13 cellular contexts compared by ENCODE assay signal in the genomic region with DNA sequence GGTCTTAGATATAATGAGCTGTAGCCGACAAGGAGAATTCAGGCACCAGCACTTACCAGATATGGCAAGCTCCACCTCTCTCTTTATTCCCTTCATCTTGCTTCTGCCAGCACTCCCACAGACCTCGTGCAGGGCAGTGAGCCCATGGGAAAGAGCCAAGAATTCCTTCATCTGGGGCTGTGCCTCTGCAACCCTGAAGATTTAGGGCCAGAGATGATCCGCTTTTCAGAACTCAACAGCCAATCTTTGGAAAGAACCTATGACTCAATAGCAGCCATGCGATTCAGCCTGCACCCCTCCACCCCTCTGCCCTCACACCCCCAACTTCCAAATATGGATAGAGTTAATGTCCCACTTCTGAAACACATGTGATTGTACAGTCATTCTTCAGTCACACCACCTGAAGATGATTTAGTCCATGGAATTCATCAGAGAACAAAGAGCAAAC.
A peak's percentile ranks its signal among the peaks of the same experiment; 100 is the strongest.
DNase-seq lines count a peak whose midpoint lies in the region; ATAC-seq, FAIRE-seq and TF ChIP-seq lines count a peak whose summit lies in the region.
"Had no signal": no experiment of that assay in that cellular context is flagged by ENCODE, and none has a peak within 500 bp of the region (broad histone marks: within the 10 kb centered on the region; RNA-seq: fewer than 3 reads in every experiment).

No MANE protein-coding gene starts in this region.

- H3K27me3 Mint-ChIP-seq in HFFc6 (ENCODE audit: insufficient read depth): peaks cover 2% of the 10 kb centered on the region
- H3K27me3 Mint-ChIP-seq in CD4-positive, alpha-beta memory T cell: peaks cover 0 to 2% of the 10 kb centered on the region in 2 donors

- intact Hi-C loops in kidney (cut with DNase I) (no loop called here), testis (cut with DNase I; ENCODE audit: low total_unique reads) (no loop called here)
- intact Hi-C loops in CD4-positive, alpha-beta memory T cell (cut with micrococcal nuclease): no loop called here

- TF ChIP-seq POLR2A in testis (IDR thresholded peaks at IDR 0.05): no peak

- H3K4me1 ChIP-seq in kidney (ENCODE audit: control insufficient read depth in 1 of 2, insufficient read depth in 1 of 2, low read depth in 1 of 2, low read length in 2 of 2) (peaks cover 0 to 5% of the 10 kb centered on the region in 2 donors), testis (peaks cover 6% of the 10 kb centered on the region)
- H3K4me1 ChIP-seq in CD4-positive, alpha-beta memory T cell (ENCODE audit: insufficient read depth, low read length): peaks cover 2% of the 10 kb centered on the region

- H3K27ac ChIP-seq in kidney (ENCODE audit: low read depth in 2 of 2, low read length in 2 of 2): no peak overlapping the region
- H3K27ac ChIP-seq in testis: peak overlapping the region in 1 of 2 donors; percentile 28
- H3K27ac ChIP-seq in CD4-positive, alpha-beta memory T cell (ENCODE audit: low read depth, low read length): no peak overlapping the region

- peak overlapping the region; percentile 69 for H3K4me3 Mint-ChIP-seq in HFFc6
- H3K4me3 Mint-ChIP-seq in CD4-positive, alpha-beta memory T cell: no peak overlapping the region

- H3K36me3 Mint-ChIP-seq in HFFc6 (ENCODE audit: low read depth): peaks cover 17% of the 10 kb centered on the region
- peaks cover 2 to 9% of the 10 kb centered on the region in 2 donors for H3K36me3 Mint-ChIP-seq in CD4-positive, alpha-beta memory T cell

- no peaks in the 10 kb centered on the region for H3K36me3 ChIP-seq in bronchial epithelial cell (ENCODE audit: control insufficient read depth, insufficient read depth, low read length)
- no peaks in the 10 kb centered on the region for H3K36me3 ChIP-seq in kidney (ENCODE audit: control insufficient read depth in 1 of 2, insufficient read depth in 2 of 2, low read length in 2 of 2)
- H3K36me3 ChIP-seq in testis (ENCODE audit: low read depth, missing control alignments): no peaks in the 10 kb centered on the region
- H3K36me3 ChIP-seq in CD4-positive, alpha-beta memory T cell (ENCODE audit: insufficient read depth, low read length): no peaks in the 10 kb centered on the region

- FAIRE-seq in bronchial epithelial cell (lab: Jason Lieb, UNC) (peak; percentile 91), kidney (lab: Jason Lieb, UNC) (no peak)
- FAIRE-seq: G401.6 had no signal

- H3K4me3 ChIP-seq in bronchial epithelial cell (ENCODE audit: low read depth, low read length): no peak overlapping the region
- no peak overlapping the region for H3K4me3 ChIP-seq in kidney (ENCODE audit: low read length in 2 of 2)
- no peak overlapping the region for H3K4me3 ChIP-seq in testis
- no peak overlapping the region for H3K4me3 ChIP-seq in CD4-positive, alpha-beta memory T cell (ENCODE audit: low read length in 2 of 2)

- POLR2A ChIA-PET in CD4-positive, alpha-beta memory T cell (lab: Charles Lee; ENCODE audit: partially characterized antibody): no interaction called here

- CTCF ChIA-PET in CD4-positive, alpha-beta memory T cell (lab: Charles Lee; ENCODE audit: partially characterized antibody): no interaction called here

- peaks cover 65% of the 10 kb centered on the region for H3K4me1 Mint-ChIP-seq in HFFc6 (ENCODE audit: low read depth)
- peaks cover 2 to 5% (median 4%) of the 10 kb centered on the region in 4 donors for H3K4me1 Mint-ChIP-seq in CD4-positive, alpha-beta memory T cell

- 35 to 43% methylated on average over 4 of the region's 4 CpGs for WGBS in testis, 2 donors

- no peak overlapping the region for H3K9ac ChIP-seq in kidney (ENCODE audit: low read length in 2 of 2)

- H3K27me3 ChIP-seq in bronchial epithelial cell (ENCODE audit: control insufficient read depth, insufficient read depth, low read length): no peaks in the 10 kb centered on the region
- no peaks in the 10 kb centered on the region for H3K27me3 ChIP-seq in testis
- H3K27me3 ChIP-seq in CD4-positive, alpha-beta memory T cell (ENCODE audit: insufficient read depth, low read length): no peaks in the 10 kb centered on the region

- ATAC-seq in HG03432 (IDR thresholded peaks at IDR 0.05; ENCODE audit: unreplicated experiment): no peak
- ATAC-seq in HG02759 (IDR thresholded peaks at IDR 0.05; ENCODE audit: unreplicated experiment): no peak

- H3K9me3 ChIP-seq in kidney (ENCODE audit: control insufficient read depth in 1 of 2, low read length in 2 of 2) (no peaks in the 10 kb centered on the region), testis (no peaks in the 10 kb centered on the region)
- H3K9me3 ChIP-seq in CD4-positive, alpha-beta memory T cell (ENCODE audit: control insufficient read depth in 1 of 2, low read length in 2 of 2): no peaks in the 10 kb centered on the region

- TF ChIP-seq CTCF in HFFc6 (IDR thresholded peaks at IDR 0.05): no peak
- TF ChIP-seq CTCF in bronchial epithelial cell (IDR thresholded peaks at IDR 0.05; ENCODE audit: insufficient read depth, low read length, severe bottlenecking): no peak
- no peak for TF ChIP-seq CTCF in kidney (IDR thresholded peaks at IDR 0.05; ENCODE audit: borderline replicate concordance, extremely low read depth, insufficient read depth)
- TF ChIP-seq CTCF in testis (IDR thresholded peaks at IDR 0.05): no peak
- TF ChIP-seq CTCF in GM20000 (IDR thresholded peaks at IDR 0.05; ENCODE audit: extremely low read depth, missing control alignments): no peak

- H3K9me3 Mint-ChIP-seq in HFFc6: peaks cover 20% of the 10 kb centered on the region
- H3K9me3 Mint-ChIP-seq in CD4-positive, alpha-beta memory T cell: peaks cover 4 to 24% (median 12%) of the 10 kb centered on the region in 8 donors

- DNase-seq in HFFc6 (peak; percentile 92), bronchial epithelial cell (ENCODE audit: low read depth) (peak; percentile 97), kidney (peak; percentile 80), testis (peak; percentile 90), GM20000 (ENCODE audit: low spot score) (no peak)
- DNase-seq in CD4-positive, alpha-beta memory T cell: no peak
- DNase-seq: activated CD8-positive, alpha-beta memory T cell treated with anti-CD3 and anti-CD28 coated beads, Interleukin-2, amount 50 U/mL, for 4 hours; midbrain; NCI-H1694; SIG-M5 had no signal

- peak overlapping the region; percentile 71 for H3K27ac Mint-ChIP-seq in HFFc6
- H3K27ac Mint-ChIP-seq in CD4-positive, alpha-beta memory T cell: no peak overlapping the region

Comparison
In these comparisons a context has a peak if more than half of its experiments do, and no peak if none do; other contexts are left out.
1. DNase-seq: peak in HFFc6 (single experiment), bronchial epithelial cell (single experiment), kidney (single experiment) and testis (single experiment); none in CD4-positive, alpha-beta memory T cell (0 of 5) and GM20000 (single experiment).